Comparison of ENCODE assay signal across 11 cellular contexts in the genomic region with DNA sequence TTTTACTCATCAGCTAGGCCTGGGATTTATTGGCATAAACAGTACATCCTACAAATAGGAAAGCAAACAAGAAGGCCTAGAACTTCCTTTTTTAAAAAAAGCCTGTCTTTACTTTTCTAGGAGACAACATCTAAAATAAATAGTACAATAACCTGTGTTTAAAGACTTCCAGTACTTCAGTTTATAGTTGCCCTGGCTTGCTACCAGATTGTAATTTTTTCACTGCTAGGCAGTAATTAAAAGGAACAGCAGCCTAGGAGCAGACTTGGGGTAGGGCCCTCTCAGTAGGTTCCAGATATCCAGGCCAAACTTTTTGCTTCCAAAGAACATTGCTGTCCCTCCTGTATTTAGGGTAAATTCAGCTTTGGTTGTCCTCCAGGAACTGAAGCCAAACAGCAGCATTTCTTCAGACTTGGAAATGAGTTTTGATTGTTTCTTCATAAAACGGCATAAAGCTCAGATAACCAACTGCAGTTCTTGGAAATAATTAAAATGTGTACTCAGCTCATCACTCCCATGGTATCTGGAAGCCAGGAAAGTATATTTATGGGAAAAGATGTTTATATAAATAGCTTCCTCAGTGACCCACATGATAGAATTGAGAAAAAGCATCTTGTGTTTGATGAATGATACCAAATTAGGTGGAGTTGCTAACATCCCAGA.
DNase-seq lines count a peak whose midpoint lies in the region; ATAC-seq and TF ChIP-seq lines count a peak whose summit lies in the region.
"Had no signal": no experiment of that assay in that cellular context is flagged by ENCODE, and none has a peak within 500 bp of the region (broad histone marks: within the 10 kb centered on the region; RNA-seq: fewer than 3 reads in every experiment).

No MANE protein-coding gene starts in this region.

- H3K9me3 ChIP-seq in HEK293 (ENCODE audit: control insufficient read depth, insufficient read depth, low read depth, low read length): no peaks in the 10 kb centered on the region
- no peaks in the 10 kb centered on the region for H3K9me3 ChIP-seq in transverse colon

- no peak overlapping the region for H3K4me3 ChIP-seq in HEK293 (ENCODE audit: low read depth, low read length)
- no peak overlapping the region for H3K4me3 ChIP-seq in transverse colon

- in situ Hi-C loops in transverse colon (cut with MboI; ENCODE audit: low pct_ligation_motif_present in 1 of 4, low pct_unique_long_range_greater_than_20kb in 1 of 4, low sequenced_read_pairs in 3 of 4): no loop called here

- 21% methylated on average over 1 of the region's 1 CpG; no CpG with 5 or more reads in 1 of the 2 donors for WGBS in transverse colon (ENCODE audit: low coverage in 1 of 2), 2 donors

- no peaks in the 10 kb centered on the region for H3K27me3 ChIP-seq in transverse colon

- intact Hi-C loops in transverse colon (cut with DNase I; ENCODE audit: low total_unique reads): loop anchor here (2.0 kb wide), 1 partner anchor 45 kb away; no protein-coding TSS in a partner anchor

- ATAC-seq in left lobe of liver (peak; percentile 19), GM18520 (IDR thresholded peaks at IDR 0.05; ENCODE audit: unreplicated experiment) (no peak)
- ATAC-seq: activated T-helper 17 cell treated with anti-CD3 and anti-CD28 coated beads, Interleukin-2, amount 50 U/mL, for 72 hours had no signal

- H3K27ac ChIP-seq in HEK293 (ENCODE audit: extremely low read depth, low read depth, low read length) (no peak overlapping the region), transverse colon (peak overlapping the region; percentile 71 to 73 (median 71))

- H3K4me1 Mint-ChIP-seq in brain: peaks cover 39% of the 10 kb centered on the region
- H3K4me1 Mint-ChIP-seq: activated T-helper 17 cell treated with anti-CD3 and anti-CD28 coated beads, Interleukin-2, amount 50 U/mL, for 72 hours had no signal

- H3K4me3 Mint-ChIP-seq in brain: peak overlapping the region in 1 of 5 experiments; percentile 2
- H3K4me3 Mint-ChIP-seq: activated T-helper 17 cell treated with anti-CD3 and anti-CD28 coated beads, Interleukin-2, amount 50 U/mL, for 72 hours had no signal

- peak overlapping the region in 3 of 5 experiments; percentile 27 to 87 (median 37) for H3K27ac Mint-ChIP-seq in brain
- H3K27ac Mint-ChIP-seq: activated T-helper 17 cell treated with anti-CD3 and anti-CD28 coated beads, Interleukin-2, amount 50 U/mL, for 72 hours had no signal

- CTCF ChIA-PET in HEK293 (lab: Yijun Ruan, JAX): interaction anchor here (0.9 kb wide), 2 partner anchors 25 to 264 kb away, joined by 3 to 4 read pairs; no protein-coding TSS in a partner anchor

- POLR2A ChIA-PET in HEK293 (lab: Yijun Ruan, JAX): interaction anchor here (1.0 kb wide), 1 partner anchor 38 kb away, joined by 3 read pairs; no protein-coding TSS in a partner anchor

- peaks cover 5% of the 10 kb centered on the region for H3K4me1 ChIP-seq in HEK293 (ENCODE audit: control insufficient read depth, insufficient read depth, low read length)
- H3K4me1 ChIP-seq in transverse colon: peaks cover 12 to 47% (median 20%) of the 10 kb centered on the region in 4 donors

- DNase-seq in left lobe of liver (ENCODE audit: low spot score): no peak
- no peak for DNase-seq in transverse colon
- no peak for DNase-seq in NCI-H146 treated with DMSO at 0.1 percent for 48 hours (lab: John Stamatoyannopoulos, UW; ENCODE audit: unreplicated experiment)
- no peak for DNase-seq in stimulated activated naive CD4-positive, alpha-beta T cell treated with Interleukin-2 at 50 U/mL for 16 hours (lab: John Stamatoyannopoulos, UW)
- DNase-seq: effector memory CD4-positive, alpha-beta T cell; Karpas-422; stimulated activated naive CD4-positive, alpha-beta T cell had no signal

- no peaks in the 10 kb centered on the region for H3K36me3 ChIP-seq in HEK293 (ENCODE audit: control insufficient read depth in 2 of 2, insufficient read depth in 1 of 2, low read length in 2 of 2)
- H3K36me3 ChIP-seq in transverse colon: no peaks in the 10 kb centered on the region

- no peaks in the 10 kb centered on the region for H3K36me3 Mint-ChIP-seq in brain

- TF ChIP-seq CTCF in HEK293 (tag by site-specific recombination; IDR thresholded peaks at IDR 0.05) (no peak), brain (conservative IDR thresholded peaks at IDR 0.05) (no peak), transverse colon (IDR thresholded peaks at IDR 0.05) (no peak)

- no peak for TF ChIP-seq EP300 in transverse colon (IDR thresholded peaks at IDR 0.05; ENCODE audit: low read depth)

- TF ChIP-seq POLR2A in transverse colon (IDR thresholded peaks at IDR 0.05): no peak

- no peaks in the 10 kb centered on the region for H3K9me3 Mint-ChIP-seq in brain
- H3K9me3 Mint-ChIP-seq: activated T-helper 17 cell treated with anti-CD3 and anti-CD28 coated beads, Interleukin-2, amount 50 U/mL, for 72 hours had no signal

- no peaks in the 10 kb centered on the region for H3K27me3 Mint-ChIP-seq in brain
- H3K27me3 Mint-ChIP-seq: activated T-helper 17 cell treated with anti-CD3 and anti-CD28 coated beads, Interleukin-2, amount 50 U/mL, for 72 hours had no signal

TF ChIP-seq in HEK293, 187 proteins besides CTCF, POLR2A, EP300 and RAD21:
- TF ChIP-seq SP7 (tag by site-specific recombination; IDR thresholded peaks at IDR 0.05) (peak; percentile 62; the same call in 1 of the 2 replicates), ZNF37A (tag by site-specific recombination; IDR thresholded peaks at IDR 0.05) (no peak)
